Comparison of ENCODE assay signal across 1 cellular context in the genomic region with DNA sequence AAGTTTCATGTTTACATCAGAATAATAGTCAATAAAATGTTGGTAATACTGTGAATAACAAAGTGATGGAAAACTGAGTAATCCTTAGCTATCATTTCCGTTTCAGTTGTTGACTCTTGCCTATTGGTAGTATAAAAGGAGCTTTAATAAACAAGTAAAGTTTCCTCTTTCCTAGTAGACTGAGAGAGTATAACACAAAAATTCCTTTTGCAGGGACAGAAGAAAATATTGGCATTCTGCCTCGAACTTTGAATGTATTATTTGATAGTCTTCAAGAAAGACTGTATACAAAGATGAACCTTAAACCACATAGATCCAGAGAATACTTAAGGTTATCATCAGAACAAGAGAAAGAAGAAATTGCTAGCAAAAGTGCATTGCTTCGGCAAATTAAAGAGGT.
TF ChIP-seq lines count a peak whose summit lies in the region.

No MANE protein-coding gene starts in this region.

TF ChIP-seq in IMR-90, 13 proteins besides CTCF, POLR2A, EP300 and RAD21 (continued from another document):
- TF ChIP-seq MXI1 (IDR thresholded peaks at IDR 0.05; ENCODE audit: borderline replicate concordance, low read depth, low read length) (no peak), RCOR1 (IDR thresholded peaks at IDR 0.05; ENCODE audit: insufficient replicate concordance, low read length) (no peak), SMC3 (IDR thresholded peaks at IDR 0.05; ENCODE audit: low read depth, low read length) (no peak), ELK1 (IDR thresholded peaks at IDR 0.05; ENCODE audit: borderline replicate concordance, low read depth, low read length) (no peak), MAZ (IDR thresholded peaks at IDR 0.05; ENCODE audit: borderline replicate concordance, low read depth, low read length) (no peak)
